Comparison of ENCODE assay signal across 16 cellular contexts in genomic region chr12:77204055-77204454, GRCh38.
DNase-seq lines count a peak whose midpoint lies in the region; ATAC-seq and TF ChIP-seq lines count a peak whose summit lies in the region.
"Had no signal": no experiment of that assay in that cellular context is flagged by ENCODE, and none has a peak within 500 bp of the region (broad histone marks: within the 10 kb centered on the region; RNA-seq: fewer than 3 reads in every experiment).

No MANE protein-coding gene starts in this region.

- TF ChIP-seq CTCF in epithelial cell of proximal tubule (conservative IDR thresholded peaks at IDR 0.05; ENCODE audit: low read depth, low read length) (peak; percentile 32), stomach (IDR thresholded peaks at IDR 0.05) (no peak), glutamatergic neuron (IDR thresholded peaks at IDR 0.05; ENCODE audit: partially characterized antibody, unreplicated experiment) (no peak)

- ATAC-seq in GM18502 (IDR thresholded peaks at IDR 0.05; ENCODE audit: poor library complexity, unreplicated experiment) (peak; percentile 53), T-cell (replicated peaks in 1 of 4) (no peak)
- ATAC-seq: heart right ventricle, psoas muscle had no signal

- TF ChIP-seq POLR2A in stomach (IDR thresholded peaks at IDR 0.05), result no peak

- CTCF ChIA-PET in T-cell (lab: Charles Lee), result no interaction called here

- no peak overlapping the region for H3K27ac ChIP-seq in stomach
- H3K27ac ChIP-seq: adrenal gland, heart right ventricle, psoas muscle had no signal

- H3K4me1 Mint-ChIP-seq in T-cell (no peaks in the 10 kb centered on the region), glutamatergic neuron (ENCODE audit: low read depth, unreplicated experiment) (peaks cover 2% of the 10 kb centered on the region)
- H3K4me1 Mint-ChIP-seq: B cell had no signal

- H3K36me3 ChIP-seq in stomach, result no peaks in the 10 kb centered on the region
- H3K36me3 ChIP-seq: adrenal gland, heart right ventricle had no signal

- 70 to 89% (median 76%) methylated on average over 3 of the region's 3 CpGs for WGBS in stomach, 5 donors

- no peak overlapping the region for H3K4me3 ChIP-seq in epithelial cell of proximal tubule (ENCODE audit: low read depth, low read length)
- H3K4me3 ChIP-seq in stomach, result no peak overlapping the region
- H3K4me3 ChIP-seq: adrenal gland, heart right ventricle, psoas muscle had no signal

- no peak for TF ChIP-seq EP300 in stomach (IDR thresholded peaks at IDR 0.05)

- POLR2A ChIA-PET in T-cell (lab: Charles Lee), result no interaction called here

- H3K9me3 Mint-ChIP-seq in T-cell (peaks cover 0 to 12% (median 3%) of the 10 kb centered on the region in 3 donors), glutamatergic neuron (ENCODE audit: unreplicated experiment) (no peaks in the 10 kb centered on the region)

- H3K4me3 Mint-ChIP-seq in T-cell (no peak overlapping the region), glutamatergic neuron (ENCODE audit: unreplicated experiment) (no peak overlapping the region)
- H3K4me3 Mint-ChIP-seq: B cell had no signal

- intact Hi-C loops in stomach (cut with DNase I; ENCODE audit: low total_unique reads), result no loop called here

- H3K4me1 ChIP-seq in stomach, result no peaks in the 10 kb centered on the region
- H3K4me1 ChIP-seq: adrenal gland, heart right ventricle, psoas muscle had no signal

- H3K27me3 ChIP-seq in stomach, result no peaks in the 10 kb centered on the region
- H3K27me3 ChIP-seq: adrenal gland, heart right ventricle had no signal

- in situ Hi-C loops in ACHN (cut with HindIII; ENCODE audit: low pct_ligation_motif_present, low pct_unique_long_range_greater_than_20kb, low sequenced_read_pairs), result no loop called here

- H3K27ac Mint-ChIP-seq in T-cell, result no peak overlapping the region
- H3K27ac Mint-ChIP-seq in glutamatergic neuron (ENCODE audit: unreplicated experiment), result no peak overlapping the region
- H3K27ac Mint-ChIP-seq: B cell had no signal

- no peaks in the 10 kb centered on the region for H3K27me3 Mint-ChIP-seq in T-cell
- H3K27me3 Mint-ChIP-seq in glutamatergic neuron (ENCODE audit: unreplicated experiment), result no peaks in the 10 kb centered on the region
- H3K27me3 Mint-ChIP-seq: B cell had no signal

- no peaks in the 10 kb centered on the region for H3K9me3 ChIP-seq in stomach
- H3K9me3 ChIP-seq: adrenal gland, psoas muscle had no signal

- DNase-seq in ACHN, result peak; percentile 31
- DNase-seq in OCI-M1 (lab: John Stamatoyannopoulos, UW), result peak; percentile 55
- DNase-seq in epithelial cell of proximal tubule (ENCODE audit: low read depth), result no peak
- DNase-seq in T-cell, result no peak
- no peak for DNase-seq in GM03348 (ENCODE audit: low spot score)
- no peak for DNase-seq in stomach
- no peak for DNase-seq in glutamatergic neuron
- DNase-seq: adrenal gland; effector CD8-positive, alpha-beta T cell; GF-D8; heart right ventricle; psoas muscle; Right ventricle myocardium superior; stimulated activated naive CD4-positive, alpha-beta T cell treated with Interleukin-2 at 50 U/mL for 16 hours had no signal

- no peaks in the 10 kb centered on the region for H3K36me3 Mint-ChIP-seq in T-cell
- no peaks in the 10 kb centered on the region for H3K36me3 Mint-ChIP-seq in glutamatergic neuron (ENCODE audit: unreplicated experiment)

Comparison
In these comparisons a context has a peak if more than half of its experiments do, and no peak if none do; other contexts are left out.
1. DNase-seq: peak in ACHN (single experiment) and OCI-M1 (single experiment); none in epithelial cell of proximal tubule (single experiment), T-cell (0 of 34), GM03348 (single experiment), stomach (single experiment) and glutamatergic neuron (single experiment).